8 cellular contexts compared by ENCODE assay signal in the genomic region with DNA sequence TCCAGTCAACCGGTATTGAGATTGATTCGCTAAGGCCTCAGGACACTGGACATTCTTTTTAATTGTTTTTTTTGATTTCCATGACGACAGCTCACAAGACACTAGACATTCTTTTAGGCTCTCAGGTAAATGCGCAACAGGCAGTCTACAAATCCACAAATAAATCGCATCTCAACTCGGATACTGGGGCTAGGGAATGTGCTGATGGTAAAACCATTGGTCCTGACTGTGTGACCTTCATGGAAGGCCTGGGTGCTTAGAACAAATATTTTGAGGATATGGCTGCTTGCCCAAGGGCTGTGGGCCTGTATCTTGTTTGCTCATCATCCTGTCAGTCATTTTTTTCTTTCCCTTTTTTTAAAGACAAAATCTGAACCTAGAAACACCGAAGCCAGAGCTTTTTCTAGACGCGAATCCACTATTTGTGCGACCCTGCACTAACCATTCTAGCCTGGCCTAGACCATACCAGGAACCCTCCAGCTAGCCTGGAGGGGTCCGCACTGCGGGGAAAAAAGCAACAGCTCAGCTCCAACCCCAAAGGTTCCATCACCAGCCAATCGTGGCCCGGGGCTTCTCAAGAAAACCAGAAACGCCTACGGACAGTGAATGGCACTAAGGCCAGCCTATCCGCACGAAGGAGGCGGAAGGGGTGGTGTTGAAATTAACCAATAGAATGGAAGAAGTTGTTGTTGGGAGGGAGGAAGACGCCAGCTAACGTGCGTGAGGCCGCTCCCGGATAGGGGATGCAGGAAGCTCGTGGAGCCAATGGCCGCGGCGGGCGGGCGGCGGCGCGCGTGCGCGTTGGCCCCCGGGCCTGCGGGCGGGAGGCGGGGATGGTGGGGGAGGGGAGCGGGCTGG. TPM values are rescaled to one million over a fixed set of nuclear protein-coding genes. Genes with fewer than 3 reads are reported as not detected.
DNase-seq lines count a peak whose midpoint lies in the region; ATAC-seq, FAIRE-seq and TF ChIP-seq lines count a peak whose summit lies in the region.

No MANE protein-coding gene starts in this region.

- peak; percentile 96 for ATAC-seq in HG02840 (IDR thresholded peaks at IDR 0.05; ENCODE audit: low FRiP score, unreplicated experiment)

- peak overlapping the region; percentile 87 for H3K14ac ChIP-seq in trophoblast cell (ENCODE audit: low read length)

- peaks cover 3 to 6% of the 10 kb centered on the region in 2 experiments for H3K4me1 ChIP-seq in trophoblast cell (ENCODE audit: control insufficient read depth in 1 of 2, insufficient read depth in 2 of 2, low read length in 2 of 2)
- H3K4me1 ChIP-seq in transverse colon: peaks cover 19 to 56% (median 35%) of the 10 kb centered on the region in 4 donors

- H4K12ac ChIP-seq in trophoblast cell (ENCODE audit: low read depth, low read length): peak overlapping the region; percentile 71

- H3K36me3 ChIP-seq in trophoblast cell (ENCODE audit: control insufficient read depth in 1 of 2, insufficient read depth in 2 of 2, low read length in 2 of 2) (no peaks in the 10 kb centered on the region), transverse colon (peaks cover 0 to 11% (median 2%) of the 10 kb centered on the region in 4 donors)

- H3K79me1 ChIP-seq in trophoblast cell (ENCODE audit: low read length): peaks cover 20% of the 10 kb centered on the region

- TF ChIP-seq EP300 in transverse colon (IDR thresholded peaks at IDR 0.05; ENCODE audit: low read depth): no peak

- H3K9ac ChIP-seq in trophoblast cell (ENCODE audit: low read length): no peak overlapping the region

- peak overlapping the region; percentile 52 for H2AFZ ChIP-seq in trophoblast cell (ENCODE audit: insufficient read depth, low read length, poor library complexity)

- peak overlapping the region; percentile 90 for H3K18ac ChIP-seq in trophoblast cell (ENCODE audit: low read length)

- H3K4me2 ChIP-seq in trophoblast cell (ENCODE audit: low read length): peak overlapping the region; percentile 48

- peaks cover 10% of the 10 kb centered on the region for H3K79me2 ChIP-seq in trophoblast cell (ENCODE audit: control insufficient read depth, insufficient read depth, low read length, poor library complexity)

- no peak overlapping the region for H2BK12ac ChIP-seq in trophoblast cell (ENCODE audit: low read length)

- TF ChIP-seq CTCF in transverse colon (IDR thresholded peaks at IDR 0.05): peak in 1 of 5 experiments; percentile 18

- WGBS in adipose tissue, 3 donors: 5 to 10% (median 7%) methylated on average over 36 to 41 of the region's 41 CpGs
- no CpG with 5 or more reads among the region's 41 CpGs for WGBS in trophoblast cell (ENCODE audit: extremely low coverage, insufficient coverage, insufficient read length)
- 6 to 17% methylated on average over 21 to 37 of the region's 41 CpGs for WGBS in transverse colon (ENCODE audit: low coverage in 1 of 2), 2 donors

- H3K27me3 ChIP-seq in trophoblast cell (ENCODE audit: insufficient read depth, low read length) (no peaks in the 10 kb centered on the region), transverse colon (no peaks in the 10 kb centered on the region)

- H3K9me3 ChIP-seq in trophoblast cell (ENCODE audit: insufficient read depth, low read depth, low read length) (no peaks in the 10 kb centered on the region), transverse colon (no peaks in the 10 kb centered on the region)

- intact Hi-C loops in cardiac septum (cut with DNase I): loop anchor here (1.0 to 5.0 kb wide), 2 partner anchors 35 to 50 kb away; no protein-coding TSS in a partner anchor
- intact Hi-C loops in transverse colon (cut with DNase I; ENCODE audit: low total_unique reads): loop anchor here (1.0 to 5.0 kb wide), 2 partner anchors 35 to 70 kb away; no protein-coding TSS in a partner anchor

- peak overlapping the region; percentile 95 for H4K8ac ChIP-seq in trophoblast cell (ENCODE audit: low read depth, low read length)

- DNase-seq in GM12892 (ENCODE audit: insufficient read length) (peak; percentile 85), NCI-H1436 (lab: John Stamatoyannopoulos, UW) (peak; percentile 98), SW480 (ENCODE audit: low spot score) (peak; percentile 100), cardiac septum (ENCODE audit: low spot score) (peak; percentile 99), trophoblast cell (peak; percentile 98 to 100), transverse colon (peak; percentile 99)

- H4K91ac ChIP-seq in trophoblast cell (ENCODE audit: low read depth, low read length): peak overlapping the region; percentile 88

- no peak overlapping the region for H3K4me3 ChIP-seq in trophoblast cell (ENCODE audit: low read depth, low read length)
- peak overlapping the region; percentile 23 to 100 (median 92) for H3K4me3 ChIP-seq in transverse colon

- H2BK5ac ChIP-seq in trophoblast cell (ENCODE audit: low read depth, low read length, poor library complexity): peak overlapping the region; percentile 83

- peak overlapping the region; percentile 71 for H2BK120ac ChIP-seq in trophoblast cell (ENCODE audit: insufficient read depth, low read length, poor library complexity)

- in situ Hi-C loops in transverse colon (cut with MboI; ENCODE audit: low pct_ligation_motif_present in 1 of 4, low pct_unique_long_range_greater_than_20kb in 1 of 4, low sequenced_read_pairs in 3 of 4): loop anchor here in 1 of 4 donors (10.0 kb wide), 1 partner anchor 67 kb away; no protein-coding TSS in a partner anchor

- peak; percentile 96 for FAIRE-seq in GM12892 (lab: Jason Lieb, UNC)

- H2AK5ac ChIP-seq in trophoblast cell (ENCODE audit: low read length): peak overlapping the region; percentile 83

- H3K4ac ChIP-seq in trophoblast cell (ENCODE audit: low read depth, low read length): peak overlapping the region; percentile 64

- H3K23ac ChIP-seq in trophoblast cell (ENCODE audit: low read length): no peak overlapping the region

- TF ChIP-seq POLR2A in GM12892 (IDR thresholded peaks at IDR 0.05; ENCODE audit: low read depth, low read length) (peak; percentile 62), transverse colon (IDR thresholded peaks at IDR 0.05) (peak; percentile 96)

- H3K27ac ChIP-seq in adipose tissue (ENCODE audit: low read depth, low read length) (peak overlapping the region; percentile 35), trophoblast cell (ENCODE audit: low read depth, low read length) (peak overlapping the region; percentile 92), transverse colon (peak overlapping the region; percentile 98 to 100 (median 100))

RNA-seq across cellular contexts. Expression of a gene that starts 18.1 kb away (rescaled TPM):
- 66.6 TPM for polyA plus RNA-seq in GM12892 (2012; ENCODE audit: missing spikeins)
- 10 to 100 TPM; 12.5 to 38.1 (median 32.6) TPM for polyA plus RNA-seq in adipose tissue
- total RNA-seq in cardiac septum (59.5 TPM), transverse colon (100 to 1,000 TPM in 3 of 4 donors, 10 to 100 TPM in 1; 90.5 to 190 (median 138) TPM)
- polyA plus RNA-seq in trophoblast cell (2013): 98.2 and 104 TPM in 2 replicates

Comparison
In these comparisons a context has a peak if more than half of its experiments do, and no peak if none do; other contexts are left out.
1. H3K27ac ChIP-seq: peak in every context shown above with its lines; median percentile 100 in transverse colon; 92 in trophoblast cell; 35 in adipose tissue.